In genomic region chr21:35316933-35317332, GRCh38 we compare ENCODE assay signal across 21 cellular contexts.
DNase-seq lines count a peak whose midpoint lies in the region; ATAC-seq, FAIRE-seq and TF ChIP-seq lines count a peak whose summit lies in the region.
"Had no signal": no experiment of that assay in that cellular context is flagged by ENCODE, and none has a peak within 500 bp of the region (broad histone marks: within the 10 kb centered on the region; RNA-seq: fewer than 3 reads in every experiment).

No MANE protein-coding gene starts in this region.

- BruUV-seq in endothelial cell of umbilical vein (replicated peaks; lab: Mats Ljungman, UMichigan) = no TSS peak

- H3K4me1 ChIP-seq in SK-N-SH (ENCODE audit: control insufficient read depth in 1 of 2, insufficient read depth in 2 of 2, low read depth in 1 of 2, low read length in 1 of 2) (peaks cover 0 to 6% of the 10 kb centered on the region in 2 experiments; a peak in 1 of 4 replicates), endothelial cell of umbilical vein (ENCODE audit: control insufficient read depth, extremely low read depth, insufficient read depth, low read length) (no peaks in the 10 kb centered on the region)
- H3K4me1 ChIP-seq: A549, psoas muscle, upper lobe of right lung had no signal

- peak; percentile 36 for DNase-seq in activated CD4-positive, alpha-beta T cell treated with anti-CD3 and anti-CD28 coated beads for 48 hours
- no peak for DNase-seq in activated CD4-positive, alpha-beta T cell treated with anti-CD3 and anti-CD28 coated beads for 4 hours
- DNase-seq in SK-N-SH = peak; percentile 15
- DNase-seq in endothelial cell of umbilical vein (ENCODE audit: low read depth, low spot score) = no peak
- DNase-seq in omental fat pad (ENCODE audit: low spot score) = peak; percentile 34
- no peak for DNase-seq in activated naive CD4-positive, alpha-beta T cell treated with anti-CD3 and anti-CD28 coated beads, Interleukin-2, amount 50 U/mL, for 72 hours (ENCODE audit: low spot score in 2 of 2)
- DNase-seq in NCI-H1105 (lab: John Stamatoyannopoulos, UW) = no peak
- DNase-seq: activated CD4-positive, alpha-beta T cell treated with anti-CD3 and anti-CD28 coated beads, Interleukin-2, amount 50 U/mL, for 4 hours; DMS53; immature natural killer cell; natural killer cell; NCI-H146; psoas muscle; upper lobe of right lung had no signal

- H3K9ac ChIP-seq in SK-N-SH = no peak overlapping the region
- H3K9ac ChIP-seq in endothelial cell of umbilical vein (replicated peaks; ENCODE audit: extremely low read depth, insufficient read depth, low read length) = no peak overlapping the region

- dilution Hi-C loops in endothelial cell of umbilical vein (cut with MboI; ENCODE audit: extremely low pct_ligation_motif_present, low sequenced_read_pairs) = no loop called here

- CTCF ChIA-PET in SK-N-SH (lab: Yijun Ruan, JAX) (no interaction called here), endothelial cell of umbilical vein (lab: Charles Lee) (interaction anchor here (1.2 kb wide), 1 partner anchor 299 kb away, joined by 3 read pairs; no protein-coding TSS in a partner anchor)

- H3K27ac Mint-ChIP-seq in activated naive CD4-positive, alpha-beta T cell treated with anti-CD3 and anti-CD28 coated beads, Interleukin-2, amount 50 U/mL, for 72 hours = no peak overlapping the region
- H3K27ac Mint-ChIP-seq: immature natural killer cell; natural killer cell; stimulated activated naive CD8-positive, alpha-beta T cell treated with anti-CD3 and anti-CD28 coated beads, Interleukin-15, Interleukin-2, amounts not matched to agents 100 ng/mL and 50 ng/mL, for 24 hours had no signal

- no peaks in the 10 kb centered on the region for H3K27me3 ChIP-seq in SK-N-SH (ENCODE audit: insufficient read depth)
- peaks cover 0 to 2% of the 10 kb centered on the region in 2 experiments for H3K27me3 ChIP-seq in endothelial cell of umbilical vein (ENCODE audit: control insufficient read depth in 2 of 2, insufficient read depth in 2 of 2, low read length in 2 of 2)
- H3K27me3 ChIP-seq: upper lobe of right lung had no signal

- TF ChIP-seq POLR2A in endothelial cell of umbilical vein (IDR thresholded peaks at IDR 0.05; ENCODE audit: low read depth, low read length) = no peak

- FAIRE-seq in endothelial cell of umbilical vein (lab: Jason Lieb, UNC) = no peak
- FAIRE-seq: A549, colon, endometrium had no signal

- TF ChIP-seq CTCF in SK-N-SH (IDR thresholded peaks at IDR 0.05) (no peak), endothelial cell of umbilical vein (IDR thresholded peaks at IDR 0.05; ENCODE audit: extremely low read depth in 1 of 2, insufficient read depth in 1 of 2, low read depth in 1 of 2, low read length in 2 of 2) (no peak), omental fat pad (IDR thresholded peaks at IDR 0.05) (no peak)

- 26% methylated on average over 4 of the region's 4 CpGs for whole genome bisulfite sequencing in SK-N-SH (ENCODE audit: low lambda C conversion rate)

- intact Hi-C loops in endothelial cell of umbilical vein (cut with micrococcal nuclease) = no loop called here

- H3K9me3 Mint-ChIP-seq in activated naive CD4-positive, alpha-beta T cell treated with anti-CD3 and anti-CD28 coated beads, Interleukin-2, amount 50 U/mL, for 72 hours = peaks cover 0 to 4% of the 10 kb centered on the region in 2 donors
- H3K9me3 Mint-ChIP-seq: immature natural killer cell; natural killer cell; stimulated activated naive CD8-positive, alpha-beta T cell treated with anti-CD3 and anti-CD28 coated beads, Interleukin-15, Interleukin-2, amounts not matched to agents 100 ng/mL and 50 ng/mL, for 24 hours had no signal

- H3F3A ChIP-seq in SK-N-SH (replicated peaks; ENCODE audit: insufficient read depth) = no peaks in the 10 kb centered on the region

- TF ChIP-seq RAD21 in SK-N-SH (IDR thresholded peaks at IDR 0.05; ENCODE audit: low read length) = no peak

- POLR2A ChIA-PET in SK-N-SH (lab: Yijun Ruan, JAX) = no interaction called here
- POLR2A ChIA-PET in endothelial cell of umbilical vein (lab: Charles Lee) = no interaction called here

- H4K20me1 ChIP-seq in SK-N-SH (ENCODE audit: insufficient read depth) = no peaks in the 10 kb centered on the region
- H4K20me1 ChIP-seq in endothelial cell of umbilical vein (replicated peaks; ENCODE audit: control insufficient read depth, extremely low read depth, insufficient read depth, low read length) = no peaks in the 10 kb centered on the region

- H3K27ac ChIP-seq in SK-N-SH (ENCODE audit: low read depth in 2 of 2, low read length in 1 of 2) (no peak overlapping the region), endothelial cell of umbilical vein (ENCODE audit: insufficient read depth, low read depth, low read length) (no peak overlapping the region)
- H3K27ac ChIP-seq: A549, C4-2B, psoas muscle, upper lobe of right lung had no signal

- H3K4me3 ChIP-seq in SK-N-SH (ENCODE audit: low read depth in 2 of 2, low read length in 1 of 2) (no peak overlapping the region), endothelial cell of umbilical vein (replicated peaks in 1 of 3; ENCODE audit: insufficient read depth in 1 of 3, low read depth in 1 of 3, low read length in 3 of 3) (no peak overlapping the region)
- H3K4me3 ChIP-seq: A549, psoas muscle, upper lobe of right lung had no signal

- H3K9me3 ChIP-seq in SK-N-SH (no peaks in the 10 kb centered on the region), endothelial cell of umbilical vein (replicated peaks; ENCODE audit: control insufficient read depth, insufficient read depth, low read length) (no peaks in the 10 kb centered on the region)
- H3K9me3 ChIP-seq: A549, psoas muscle, upper lobe of right lung had no signal

- H3K4me2 ChIP-seq in SK-N-SH = no peak overlapping the region
- H3K4me2 ChIP-seq in endothelial cell of umbilical vein (ENCODE audit: insufficient read depth, low read length) = no peak overlapping the region
- H3K4me2 ChIP-seq: A549 had no signal

- H2AFZ ChIP-seq in SK-N-SH (ENCODE audit: low read depth) = no peak overlapping the region
- no peak overlapping the region for H2AFZ ChIP-seq in endothelial cell of umbilical vein (ENCODE audit: low read depth, low read length)

- no peaks in the 10 kb centered on the region for H3K9me2 ChIP-seq in SK-N-SH

- H3K36me3 ChIP-seq in SK-N-SH (replicated peaks in 1 of 2; ENCODE audit: control insufficient read depth in 1 of 2, insufficient read depth in 2 of 2, low read length in 1 of 2) (no peaks in the 10 kb centered on the region), endothelial cell of umbilical vein (ENCODE audit: control insufficient read depth in 2 of 2, extremely low read depth in 1 of 2, insufficient read depth in 2 of 2, low read length in 2 of 2) (no peaks in the 10 kb centered on the region)
- H3K36me3 ChIP-seq: upper lobe of right lung had no signal

- ATAC-seq in omental fat pad (ENCODE audit: low FRiP score) (peak; percentile 77), HG03460 (IDR thresholded peaks at IDR 0.05; ENCODE audit: unreplicated experiment) (no peak)
- no peak for ATAC-seq in activated naive CD4-positive, alpha-beta T cell treated with anti-CD3 and anti-CD28 coated beads, Interleukin-2, amount 50 U/mL, for 72 hours
- ATAC-seq: Panc1, psoas muscle, upper lobe of right lung had no signal

- H3K79me2 ChIP-seq in SK-N-SH (ENCODE audit: insufficient read depth) (no peaks in the 10 kb centered on the region), endothelial cell of umbilical vein (ENCODE audit: control insufficient read depth, insufficient read depth, low read length) (no peaks in the 10 kb centered on the region)

- no peaks in the 10 kb centered on the region for H3K9me1 ChIP-seq in endothelial cell of umbilical vein (replicated peaks; ENCODE audit: control insufficient read depth, extremely low read depth, insufficient read depth, low read length)

- H3K36me3 Mint-ChIP-seq in activated naive CD4-positive, alpha-beta T cell treated with anti-CD3 and anti-CD28 coated beads, Interleukin-2, amount 50 U/mL, for 72 hours = no peaks in the 10 kb centered on the region
- H3K36me3 Mint-ChIP-seq: immature natural killer cell, natural killer cell had no signal

- peak in 1 of 2 experiments; percentile 27; a peak in 1 of 4 replicates for TF ChIP-seq EP300 in SK-N-SH (IDR thresholded peaks at IDR 0.05; ENCODE audit: borderline replicate concordance in 1 of 2, low read depth in 1 of 2, low read length in 1 of 2)

TF ChIP-seq in SK-N-SH, 30 proteins besides CTCF, POLR2A, EP300 and RAD21 (continues in another document):
- TF ChIP-seq MEF2A (IDR thresholded peaks at IDR 0.05; ENCODE audit: borderline replicate concordance, low read depth) (no peak), FOSL2 (IDR thresholded peaks at IDR 0.05; ENCODE audit: borderline replicate concordance, low read depth) (peak; percentile 32; the same call in 1 of the 2 replicates), PBX3 (IDR thresholded peaks at IDR 0.05) (peak; percentile 35; the same call in 1 of the 2 replicates), POLR2AphosphoS5 (IDR thresholded peaks at IDR 0.05; ENCODE audit: low read depth, low read length) (no peak), TCF12 (IDR thresholded peaks at IDR 0.05) (peak; percentile 68)

TF ChIP-seq in endothelial cell of umbilical vein, 7 proteins besides CTCF, POLR2A, EP300 and RAD21:
- TF ChIP-seq MAX (IDR thresholded peaks at IDR 0.05; ENCODE audit: insufficient read depth, insufficient read length) (no peak), GATA2 (IDR thresholded peaks at IDR 0.05; ENCODE audit: insufficient read depth, insufficient read length, low read depth, low read length) (peak; percentile 91), MYC (IDR thresholded peaks at IDR 0.05; ENCODE audit: low read depth, low read length) (no peak), EZH2 (IDR thresholded peaks at IDR 0.05; ENCODE audit: borderline replicate concordance, low read depth, low read length, severe bottlenecking) (no peak)

Comparison
In these comparisons a context has a peak if more than half of its experiments do, and no peak if none do; other contexts are left out.
1. DNase-seq: peak in activated CD4-positive, alpha-beta T cell treated with anti-CD3 and anti-CD28 coated beads for 48 hours (single experiment), SK-N-SH (single experiment) and omental fat pad (single experiment); none in activated CD4-positive, alpha-beta T cell treated with anti-CD3 and anti-CD28 coated beads for 4 hours (0 of 2), endothelial cell of umbilical vein (single experiment), activated naive CD4-positive, alpha-beta T cell treated with anti-CD3 and anti-CD28 coated beads, Interleukin-2, amount 50 U/mL, for 72 hours (0 of 2) and NCI-H1105 (single experiment).